ENCODE assay signal across 10 cellular contexts in genomic region chr15:31272558-31273257, GRCh38. TPM values are rescaled to one million over a fixed set of nuclear protein-coding genes. Genes with fewer than 3 reads are reported as not detected.
A peak's percentile ranks its signal among the peaks of the same experiment; 100 is the strongest.
DNase-seq lines count a peak whose midpoint lies in the region; ATAC-seq and TF ChIP-seq lines count a peak whose summit lies in the region.
"Had no signal": no experiment of that assay in that cellular context is flagged by ENCODE, and none has a peak within 500 bp of the region (broad histone marks: within the 10 kb centered on the region; RNA-seq: fewer than 3 reads in every experiment).

No MANE protein-coding gene starts in this region.

- H2AFZ ChIP-seq in osteoblast (ENCODE audit: low read length), result no peak overlapping the region

- no peaks in the 10 kb centered on the region for H3K27me3 ChIP-seq in osteoblast (ENCODE audit: insufficient read depth, low read length)

- H3K27ac ChIP-seq in osteoblast (ENCODE audit: low read depth, low read length), result no peak overlapping the region

- TF ChIP-seq CTCF in osteoblast (IDR thresholded peaks at IDR 0.05; ENCODE audit: extremely low read depth, low read depth, low read length), result no peak

- H3K4me1 ChIP-seq in osteoblast (ENCODE audit: insufficient read depth, low read length), result no peaks in the 10 kb centered on the region

- in situ Hi-C loops in Caki2 (cut with HindIII; ENCODE audit: low pct_unique_long_range_greater_than_20kb, low sequenced_read_pairs), result no loop called here

- ATAC-seq in HG02571 (IDR thresholded peaks at IDR 0.05; ENCODE audit: unreplicated experiment) (no peak), HG03354 (IDR thresholded peaks at IDR 0.05; ENCODE audit: poor library complexity, severe bottlenecking, unreplicated experiment) (no peak)

- no peaks in the 10 kb centered on the region for H3K79me2 ChIP-seq in osteoblast (ENCODE audit: insufficient read depth, low read length)

- no peaks in the 10 kb centered on the region for H3K36me3 ChIP-seq in osteoblast (ENCODE audit: insufficient read depth, low read length)

- no peak overlapping the region for H3K4me2 ChIP-seq in osteoblast (ENCODE audit: insufficient read depth, low read length)

- DNase-seq in Caki2 (ENCODE audit: low read depth) (peak; percentile 22), NCI-H524 (lab: John Stamatoyannopoulos, UW) (peak; percentile 84 to 90), ecto neural progenitor cell (ENCODE audit: low spot score) (peak; percentile 36), osteoblast (ENCODE audit: insufficient read length, low spot score, missing footprints) (peak; percentile 34), NCI-H345 treated with DMSO at 0.1 percent for 48 hours (lab: John Stamatoyannopoulos, UW; ENCODE audit: unreplicated experiment) (no peak), NCI-H1417 treated with DMSO at 0.1 percent for 48 hours (lab: John Stamatoyannopoulos, UW) (no peak)
- DNase-seq: NCI-H187 treated with DMSO at 0.1 percent for 48 hours, SW 1271 had no signal

- H4K20me1 ChIP-seq in osteoblast (ENCODE audit: insufficient read depth, low read length), result no peaks in the 10 kb centered on the region

- H3K9me3 ChIP-seq in osteoblast (ENCODE audit: low read depth, low read length), result no peaks in the 10 kb centered on the region

- H3K4me3 ChIP-seq in osteoblast (ENCODE audit: insufficient read depth, low read length), result no peak overlapping the region

RNA-seq across cellular contexts. Expression of gene KLF13, which starts 53.9 kb away (rescaled TPM):
- total RNA-seq in Caki2 (2014; rRNA removed; shearing (Covaris generic); ENCODE audit: low replicate concordance), result 43.1 and 49.7 TPM in 2 replicates
- 53.3 and 58.6 TPM in 2 replicates for total RNA-seq in osteoblast

Comparison
In these comparisons a context has a peak if more than half of its experiments do, and no peak if none do; other contexts are left out.
1. DNase-seq: peak in Caki2 (single experiment), NCI-H524 (2 of 2), ecto neural progenitor cell (single experiment) and osteoblast (single experiment); none in NCI-H345 treated with DMSO at 0.1 percent for 48 hours (single experiment) and NCI-H1417 treated with DMSO at 0.1 percent for 48 hours (single experiment).